1 cellular context compared by ENCODE assay signal in genomic region chr16:19517424-19518089, GRCh38.
TF ChIP-seq lines count a peak whose summit lies in the region.

No MANE protein-coding gene starts in this region.

TF ChIP-seq in IMR-90, 13 proteins besides CTCF, POLR2A, EP300 and RAD21:
- TF ChIP-seq MAFK (IDR thresholded peaks at IDR 0.05; ENCODE audit: low read depth, low read length) = peak; percentile 38; the same call in 1 of the 2 replicates
- no peak for TF ChIP-seq CEBPB (IDR thresholded peaks at IDR 0.05; ENCODE audit: low read depth, low read length)
